9 cellular contexts compared by ENCODE assay signal in the genomic region with DNA sequence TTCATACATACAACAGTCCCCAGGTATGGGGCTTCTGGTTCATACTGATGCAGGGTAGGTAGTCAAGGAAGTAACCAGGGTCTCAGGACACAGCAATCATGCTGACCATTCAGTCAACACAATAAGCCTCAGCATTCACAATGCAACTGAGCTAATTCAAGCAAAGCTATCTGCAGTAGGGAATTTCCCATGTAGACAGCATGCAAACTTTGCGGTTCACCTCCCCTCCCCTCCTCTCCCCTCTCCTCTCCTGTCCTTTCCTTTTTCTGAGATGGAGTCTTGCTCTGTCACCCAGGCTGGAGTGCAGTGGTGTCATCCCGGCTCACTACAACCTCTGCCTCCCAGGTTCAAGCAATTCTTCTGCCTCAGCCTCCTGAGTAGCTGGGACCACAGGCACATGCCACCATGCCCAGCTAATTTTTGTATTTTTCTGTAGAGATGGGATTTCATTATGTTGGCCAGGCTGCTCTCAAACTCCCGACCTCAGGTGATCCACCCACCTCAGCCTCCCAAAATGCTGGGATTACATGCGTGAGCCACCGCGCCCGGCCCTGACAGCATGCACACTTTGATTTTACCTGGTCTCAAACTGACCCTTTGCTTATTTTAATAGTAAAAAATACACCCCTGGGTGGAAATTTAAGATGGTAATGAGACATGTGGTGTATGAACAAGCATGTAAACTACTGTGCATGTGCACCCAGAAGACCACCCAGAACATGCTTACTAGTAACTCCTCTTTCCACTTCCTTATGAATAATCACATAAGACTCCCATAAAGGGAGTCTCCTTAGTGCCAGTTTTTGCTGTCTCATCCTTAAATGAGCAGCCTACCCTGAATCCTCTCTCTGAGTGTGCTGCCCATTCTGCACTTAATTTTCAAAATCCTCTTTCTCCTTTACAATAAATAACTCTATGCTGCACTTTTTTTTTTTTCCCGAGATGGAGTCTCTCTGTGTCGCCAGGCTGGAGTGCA. TPM values are rescaled to one million over a fixed set of nuclear protein-coding genes. Genes with fewer than 3 reads are reported as not detected.
DNase-seq lines count a peak whose midpoint lies in the region; ATAC-seq and TF ChIP-seq lines count a peak whose summit lies in the region.
"Had no signal": no experiment of that assay in that cellular context is flagged by ENCODE, and none has a peak within 500 bp of the region (broad histone marks: within the 10 kb centered on the region; RNA-seq: fewer than 3 reads in every experiment).

No MANE protein-coding gene starts in this region.

- peaks cover 4% of the 10 kb centered on the region for H3K4me1 Mint-ChIP-seq in nephron

- peaks cover 6% of the 10 kb centered on the region for H3K27me3 Mint-ChIP-seq in nephron (ENCODE audit: low read depth)

- H3K27me3 ChIP-seq in breast epithelium = no peaks in the 10 kb centered on the region

- no peaks in the 10 kb centered on the region for H3K36me3 Mint-ChIP-seq in nephron (ENCODE audit: low read depth)

- H3K27ac Mint-ChIP-seq in nephron = peak overlapping the region in 2 of 3 experiments; percentile 18 to 74
- H3K27ac Mint-ChIP-seq: activated T-helper 2 cell treated with anti-CD3 and anti-CD28 coated beads, Interferon-gamma antibody, Interleukin-2, Interleukin-4, amounts not matched to agents 10 μg/mL and 5 μg/mL and 100 μg/mL, durations not matched to agents 14 hours and 24 hours and 36 hours had no signal

- no peaks in the 10 kb centered on the region for H3K9me3 Mint-ChIP-seq in nephron
- H3K9me3 Mint-ChIP-seq: activated T-helper 2 cell treated with anti-CD3 and anti-CD28 coated beads, Interferon-gamma antibody, Interleukin-2, Interleukin-4, amounts not matched to agents 10 μg/mL and 5 μg/mL and 100 μg/mL, durations not matched to agents 14 hours and 24 hours and 36 hours had no signal

- DNase-seq in activated CD4-positive, alpha-beta T cell treated with anti-CD3 and anti-CD28 coated beads for 4 hours = peak; percentile 13 to 14
- DNase-seq in activated CD4-positive, alpha-beta T cell treated with anti-CD3 and anti-CD28 coated beads for 1 hour = no peak
- peak; percentile 24 for DNase-seq in UCSD-AML1 (lab: John Stamatoyannopoulos, UW; ENCODE audit: unreplicated experiment)
- no peak for DNase-seq in breast epithelium (ENCODE audit: low spot score in 2 of 2)
- DNase-seq in middle frontal gyrus (ENCODE audit: extremely low spot score, low spot score) = no peak
- no peak for DNase-seq in NCI-H1930 (lab: John Stamatoyannopoulos, UW)

- ATAC-seq in HG02885 (IDR thresholded peaks at IDR 0.05; ENCODE audit: poor library complexity, unreplicated experiment) = peak; percentile 67

- H3K4me3 Mint-ChIP-seq in nephron = no peak overlapping the region

- TF ChIP-seq POLR2A in breast epithelium (IDR thresholded peaks at IDR 0.05) = no peak

- H3K36me3 ChIP-seq in breast epithelium = no peaks in the 10 kb centered on the region

- intact Hi-C loops in breast epithelium (cut with DNase I; ENCODE audit: low total_unique reads) = no loop called here

- H3K4me3 ChIP-seq in breast epithelium = no peak overlapping the region

- TF ChIP-seq CTCF in nephron (IDR thresholded peaks at IDR 0.05; ENCODE audit: unreplicated experiment in 3 of 3) (no peak), breast epithelium (IDR thresholded peaks at IDR 0.05) (no peak)

- no peak overlapping the region for H3K27ac ChIP-seq in breast epithelium

- H3K9me3 ChIP-seq in breast epithelium = no peaks in the 10 kb centered on the region

- H3K4me1 ChIP-seq in breast epithelium = no peaks in the 10 kb centered on the region

RNA-seq across cellular contexts. Expression of a gene that starts 9.3 kb away (rescaled TPM):
- 10 to 100 TPM; 29.2 to 50.2 (median 33.1) TPM for total RNA-seq in breast epithelium

RNA-seq across cellular contexts. Expression of a gene that starts 39.8 kb away (rescaled TPM):
- 10 to 100 TPM in 2 of 3 donors, 1 to 10 TPM in 1; 7.5 to 40.0 (median 12.3) TPM for total RNA-seq in breast epithelium

RNA-seq across cellular contexts. Expression of a gene that starts 55.5 kb away (rescaled TPM):
- total RNA-seq in breast epithelium = 10 to 100 TPM in 2 of 3 donors, 1 to 10 TPM in 1; 5.1 to 29.6 (median 13.8) TPM

Comparison
In these comparisons a context has a peak if more than half of its experiments do, and no peak if none do; other contexts are left out.
1. DNase-seq: peak in activated CD4-positive, alpha-beta T cell treated with anti-CD3 and anti-CD28 coated beads for 4 hours (2 of 2) and UCSD-AML1 (single experiment); none in activated CD4-positive, alpha-beta T cell treated with anti-CD3 and anti-CD28 coated beads for 1 hour (single experiment), breast epithelium (0 of 2), middle frontal gyrus (single experiment) and NCI-H1930 (0 of 2).